16 cellular contexts compared by ENCODE assay signal in the genomic region with DNA sequence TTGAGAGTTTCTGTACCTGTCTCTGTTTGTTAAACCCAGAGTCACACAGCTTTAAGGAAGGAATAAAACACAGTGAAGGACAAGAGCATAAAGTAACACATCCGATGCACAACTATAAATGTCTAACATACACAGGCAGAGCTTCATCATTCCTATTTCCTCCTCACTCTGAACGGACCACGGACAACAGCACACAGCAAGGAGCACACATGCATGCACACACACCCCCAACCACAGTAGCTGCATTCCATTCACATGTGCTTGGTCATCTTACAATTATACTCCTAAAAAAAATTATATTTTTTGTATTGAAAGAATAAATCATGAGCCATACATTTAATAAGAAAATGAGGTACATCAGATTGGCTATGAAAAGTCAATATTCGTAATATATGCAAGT. TPM values are rescaled to one million over a fixed set of nuclear protein-coding genes. Genes with fewer than 3 reads are reported as not detected.
DNase-seq lines count a peak whose midpoint lies in the region; ATAC-seq and TF ChIP-seq lines count a peak whose summit lies in the region.
"Had no signal": no experiment of that assay in that cellular context is flagged by ENCODE, and none has a peak within 500 bp of the region (broad histone marks: within the 10 kb centered on the region; RNA-seq: fewer than 3 reads in every experiment).

No MANE protein-coding gene starts in this region.

- no peak overlapping the region for H3K4me3 ChIP-seq in AG10803 (ENCODE audit: low read length)
- H3K4me3 ChIP-seq: BLaER1, GM23338 had no signal

- no peaks in the 10 kb centered on the region for H3K9me3 Mint-ChIP-seq in nephron progenitor cell
- H3K9me3 Mint-ChIP-seq in progenitor cell of endocrine pancreas (ENCODE audit: low read depth) = no peaks in the 10 kb centered on the region
- H3K9me3 Mint-ChIP-seq: CD8-positive, alpha-beta memory T cell; GM23338 had no signal

- ATAC-seq in HG02642 (IDR thresholded peaks at IDR 0.05; ENCODE audit: poor library complexity, unreplicated experiment) (no peak), HG02840 (IDR thresholded peaks at IDR 0.05; ENCODE audit: low FRiP score, unreplicated experiment) (no peak)
- ATAC-seq: GM23338, HepG2 had no signal

- H3K27ac Mint-ChIP-seq in nephron progenitor cell (peak overlapping the region; percentile 17), progenitor cell of endocrine pancreas (no peak overlapping the region)
- H3K27ac Mint-ChIP-seq: GM23338 had no signal

- no peak overlapping the region for H3K4me3 Mint-ChIP-seq in nephron progenitor cell
- H3K4me3 Mint-ChIP-seq in progenitor cell of endocrine pancreas (ENCODE audit: low read depth) = no peak overlapping the region
- H3K4me3 Mint-ChIP-seq: CD8-positive, alpha-beta memory T cell; GM23338 had no signal

- H3K27me3 Mint-ChIP-seq in nephron progenitor cell (ENCODE audit: low read depth, poor library complexity) (no peaks in the 10 kb centered on the region), progenitor cell of endocrine pancreas (no peaks in the 10 kb centered on the region)
- H3K27me3 Mint-ChIP-seq: CD8-positive, alpha-beta memory T cell had no signal

- H3K36me3 Mint-ChIP-seq in nephron progenitor cell (ENCODE audit: low read depth) (peaks cover 32% of the 10 kb centered on the region), progenitor cell of endocrine pancreas (ENCODE audit: insufficient read depth) (peaks cover 8% of the 10 kb centered on the region)

- H3K4me1 Mint-ChIP-seq in nephron progenitor cell = no peaks in the 10 kb centered on the region
- no peaks in the 10 kb centered on the region for H3K4me1 Mint-ChIP-seq in progenitor cell of endocrine pancreas (ENCODE audit: low read depth)

- DNase-seq in AG10803 (ENCODE audit: low read depth) (peak; percentile 29), LHCN-M2 (ENCODE audit: low read depth) (peak; percentile 34), iris pigment epithelial cell (ENCODE audit: low read depth) (peak; percentile 16), nephron progenitor cell (no peak), progenitor cell of endocrine pancreas (ENCODE audit: low spot score, unreplicated experiment) (no peak), germinal center (ENCODE audit: low spot score) (no peak)
- DNase-seq: AML-193; Caco-2; CD8-positive, alpha-beta memory T cell; DND-41; H7 had no signal

- no peak for TF ChIP-seq CTCF in AG10803 (conservative IDR thresholded peaks at IDR 0.05; ENCODE audit: low read length)
- no peak for TF ChIP-seq CTCF in nephron progenitor cell (IDR thresholded peaks at IDR 0.05)
- TF ChIP-seq CTCF in progenitor cell of endocrine pancreas (IDR thresholded peaks at IDR 0.05; ENCODE audit: unreplicated experiment) = no peak

RNA-seq across cellular contexts. Expression of gene ID2, which starts 58.3 kb away (rescaled TPM):
- total RNA-seq in LHCN-M2 (2014; rRNA removed) = 240 and 390 TPM in 2 replicates
- 114 TPM for polyA plus RNA-seq in LHCN-M2 (2012)
- total RNA-seq in progenitor cell of endocrine pancreas = 292 and 304 TPM in 2 replicates

Comparison
In these comparisons a context has a peak if more than half of its experiments do, and no peak if none do; other contexts are left out.
1. DNase-seq: peak in AG10803 (single experiment), LHCN-M2 (single experiment) and iris pigment epithelial cell (single experiment); none in nephron progenitor cell (single experiment), progenitor cell of endocrine pancreas (single experiment) and germinal center (single experiment).